28 cellular contexts compared by ENCODE assay signal in genomic region chr17:48693178-48693577, GRCh38. TPM values are rescaled to one million over a fixed set of nuclear protein-coding genes. Genes with fewer than 3 reads are reported as not detected.
"Had no signal": no experiment of that assay in that cellular context is flagged by ENCODE, and none has a peak within 500 bp of the region (broad histone marks: within the 10 kb centered on the region; RNA-seq: fewer than 3 reads in every experiment).

No MANE protein-coding gene starts in this region.

- H3K9me3 ChIP-seq: neutrophil, ovary, psoas muscle, right lobe of liver, sigmoid colon, thoracic aorta, thyroid gland had no signal

- H3K27ac ChIP-seq: neural progenitor cell, neutrophil, ovary, parathyroid adenoma, psoas muscle, right lobe of liver, sigmoid colon, stomach, thoracic aorta, thyroid gland, tibial nerve, upper lobe of left lung, vagina had no signal

- H2AFZ ChIP-seq: neural progenitor cell, parathyroid adenoma had no signal

- H3K27me3 ChIP-seq: ovary, upper lobe of left lung, vagina had no signal

- H3K4me2 ChIP-seq: neural progenitor cell had no signal

- H3K36me3 ChIP-seq: neural progenitor cell, neutrophil, ovary, right lobe of liver, sigmoid colon, stomach, thoracic aorta, thyroid gland, tibial nerve, upper lobe of left lung, vagina had no signal

- H3K9ac ChIP-seq: neural progenitor cell, parathyroid adenoma had no signal

- ATAC-seq: natural killer cell; psoas muscle; right cardiac atrium; right lobe of liver; stimulated activated effector memory CD8-positive, alpha-beta T cell treated with anti-CD3 and anti-CD28 coated beads, Interleukin-12 subunit alpha, Interleukin-12 subunit beta, amount 100 ng/mL, for 72 hours; stimulated activated naive B cell treated with anti-CD40 and anti-IgM and Interleukin-4, amounts not matched to agents 10 μg/mL and 1 μg/mL and 100 μg/mL, for 72 hours had no signal

- FAIRE-seq: urothelium cell line had no signal

- H3K4me1 ChIP-seq: neural progenitor cell, parathyroid adenoma, psoas muscle, right lobe of liver, sigmoid colon, stomach, thyroid gland, tibial nerve, upper lobe of left lung, vagina had no signal

- DNase-seq: natural killer cell; nucleus accumbens; ovary; posterior cingulate gyrus; psoas muscle; right cardiac atrium; right lobe of liver; sigmoid colon; small intestine; stimulated activated CD4-positive, alpha-beta T cell treated with anti-CD3 and anti-CD28 coated beads, Interleukin-15, amount 100 ng/mL, for 24 hours; stimulated activated CD4-positive, alpha-beta T cell treated with anti-CD3 and anti-CD28 coated beads, Interleukin-2, amount 100 ng/mL, for 24 hours; stimulated activated CD4-positive, alpha-beta T cell treated with anti-CD3 and anti-CD28 coated beads, Interleukin-2, amount 100 ng/mL, for 48 hours; stimulated activated CD4-positive, alpha-beta T cell treated with anti-CD3 and anti-CD28 coated beads, Interleukin-4, amount 100 ng/mL, for 24 hours; stimulated activated naive B cell treated with anti-CD40 and anti-IgM and Interleukin-4, amounts not matched to agents 10 μg/mL and 1 μg/mL and 100 μg/mL, for 72 hours; stimulated activated naive CD4-positive, alpha-beta T cell treated with Interleukin-2 at 50 U/mL for 16 hours; stomach; thyroid gland; trophoblast cell; upper lobe of left lung had no signal

- H3K4me3 ChIP-seq: neural progenitor cell, ovary, psoas muscle, right lobe of liver, sigmoid colon, stomach, thoracic aorta, thyroid gland, tibial nerve, upper lobe of left lung, vagina had no signal

RNA-seq across cellular contexts. Expression of gene PRAC1, which starts 29.1 kb away (rescaled TPM):
- polyA plus RNA-seq: neural cell, ovary, psoas muscle, right cardiac atrium, small intestine, stomach had no signal

RNA-seq across cellular contexts. Expression of gene PRAC2, which starts 29.8 kb away (rescaled TPM):
- polyA plus RNA-seq: neural cell, ovary, psoas muscle, right cardiac atrium, small intestine, stomach had no signal

RNA-seq across cellular contexts. Expression of gene HOXB13, which starts 35.4 kb away (rescaled TPM):
- polyA plus RNA-seq: neural cell, ovary, psoas muscle, right cardiac atrium had no signal
